2 cellular contexts compared by ENCODE assay signal in the genomic region with DNA sequence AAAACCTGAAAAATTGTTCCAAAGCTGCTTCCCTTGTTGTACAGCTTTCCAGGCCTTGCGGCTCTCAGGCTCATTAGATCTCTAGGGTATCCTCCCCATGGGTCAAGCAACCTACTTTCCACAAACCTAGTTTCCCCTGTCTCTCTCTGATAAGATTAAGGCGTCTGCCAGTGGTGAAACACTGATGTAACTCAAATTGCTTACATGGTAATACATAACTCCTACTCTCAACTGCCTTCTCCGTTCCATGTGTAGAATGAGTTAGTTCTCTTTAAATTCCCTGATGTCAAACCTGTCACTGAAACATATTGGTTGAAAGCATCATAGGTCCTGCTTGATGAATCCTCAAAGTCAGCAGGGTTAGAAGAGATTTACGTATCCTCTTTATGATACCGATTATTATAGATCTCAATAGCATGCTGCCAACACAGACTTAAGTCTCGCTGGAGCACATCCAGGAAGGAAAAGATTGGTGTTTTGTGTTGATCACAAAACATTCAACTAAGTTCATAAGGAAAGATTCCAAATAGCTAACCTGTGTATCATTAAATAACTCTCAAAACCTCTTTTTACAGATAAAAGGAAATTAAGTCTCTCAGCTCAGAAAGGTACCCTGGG.
TF ChIP-seq lines count a peak whose summit lies in the region.

No MANE protein-coding gene starts in this region.

TF ChIP-seq in HepG2, 621 proteins besides CTCF, POLR2A, EP300 and RAD21:
- 0 out of 2 replicates have a peak, but pooled peaks have one; percentile 20 for TF ChIP-seq POLR2G (IDR thresholded peaks at IDR 0.05; ENCODE audit: low read depth, low read length)
- TF ChIP-seq ZNF598 (CRISPR knock-in tag; IDR thresholded peaks at IDR 0.05; ENCODE audit: borderline replicate concordance) = no peak

TF ChIP-seq in WTC11, 78 proteins besides CTCF, POLR2A, EP300 and RAD21:
- TF ChIP-seq FOXP1 (CRISPR knock-in tag; IDR thresholded peaks at IDR 0.05; ENCODE audit: borderline replicate concordance) (no peak), NR1H2 (CRISPR knock-in tag; IDR thresholded peaks at IDR 0.05) (no peak), ZNF263 (CRISPR knock-in tag; IDR thresholded peaks at IDR 0.05; ENCODE audit: low read depth) (no peak), NFYB (CRISPR knock-in tag; conservative IDR thresholded peaks at IDR 0.05; ENCODE audit: low read depth) (no peak), ZNF121 (CRISPR knock-in tag; IDR thresholded peaks at IDR 0.05) (no peak), CREB1 (CRISPR knock-in tag; IDR thresholded peaks at IDR 0.05) (no peak), NR3C1 (CRISPR knock-in tag; conservative IDR thresholded peaks at IDR 0.05; ENCODE audit: low read depth) (no peak)
- TF ChIP-seq, protein P1, sequence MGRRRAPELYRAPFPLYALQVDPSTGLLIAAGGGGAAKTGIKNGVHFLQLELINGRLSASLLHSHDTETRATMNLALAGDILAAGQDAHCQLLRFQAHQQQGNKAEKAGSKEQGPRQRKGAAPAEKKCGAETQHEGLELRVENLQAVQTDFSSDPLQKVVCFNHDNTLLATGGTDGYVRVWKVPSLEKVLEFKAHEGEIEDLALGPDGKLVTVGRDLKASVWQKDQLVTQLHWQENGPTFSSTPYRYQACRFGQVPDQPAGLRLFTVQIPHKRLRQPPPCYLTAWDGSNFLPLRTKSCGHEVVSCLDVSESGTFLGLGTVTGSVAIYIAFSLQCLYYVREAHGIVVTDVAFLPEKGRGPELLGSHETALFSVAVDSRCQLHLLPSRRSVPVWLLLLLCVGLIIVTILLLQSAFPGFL (CRISPR knock-in tag; IDR thresholded peaks at IDR 0.05; ENCODE audit: borderline replicate concordance) = no peak
- TF ChIP-seq, protein P2, sequence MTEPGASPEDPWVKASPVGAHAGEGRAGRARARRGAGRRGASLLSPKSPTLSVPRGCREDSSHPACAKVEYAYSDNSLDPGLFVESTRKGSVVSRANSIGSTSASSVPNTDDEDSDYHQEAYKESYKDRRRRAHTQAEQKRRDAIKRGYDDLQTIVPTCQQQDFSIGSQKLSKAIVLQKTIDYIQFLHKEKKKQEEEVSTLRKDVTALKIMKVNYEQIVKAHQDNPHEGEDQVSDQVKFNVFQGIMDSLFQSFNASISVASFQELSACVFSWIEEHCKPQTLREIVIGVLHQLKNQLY (CRISPR knock-in tag; IDR thresholded peaks at IDR 0.05) = no peak
- TF ChIP-seq, protein P3, sequence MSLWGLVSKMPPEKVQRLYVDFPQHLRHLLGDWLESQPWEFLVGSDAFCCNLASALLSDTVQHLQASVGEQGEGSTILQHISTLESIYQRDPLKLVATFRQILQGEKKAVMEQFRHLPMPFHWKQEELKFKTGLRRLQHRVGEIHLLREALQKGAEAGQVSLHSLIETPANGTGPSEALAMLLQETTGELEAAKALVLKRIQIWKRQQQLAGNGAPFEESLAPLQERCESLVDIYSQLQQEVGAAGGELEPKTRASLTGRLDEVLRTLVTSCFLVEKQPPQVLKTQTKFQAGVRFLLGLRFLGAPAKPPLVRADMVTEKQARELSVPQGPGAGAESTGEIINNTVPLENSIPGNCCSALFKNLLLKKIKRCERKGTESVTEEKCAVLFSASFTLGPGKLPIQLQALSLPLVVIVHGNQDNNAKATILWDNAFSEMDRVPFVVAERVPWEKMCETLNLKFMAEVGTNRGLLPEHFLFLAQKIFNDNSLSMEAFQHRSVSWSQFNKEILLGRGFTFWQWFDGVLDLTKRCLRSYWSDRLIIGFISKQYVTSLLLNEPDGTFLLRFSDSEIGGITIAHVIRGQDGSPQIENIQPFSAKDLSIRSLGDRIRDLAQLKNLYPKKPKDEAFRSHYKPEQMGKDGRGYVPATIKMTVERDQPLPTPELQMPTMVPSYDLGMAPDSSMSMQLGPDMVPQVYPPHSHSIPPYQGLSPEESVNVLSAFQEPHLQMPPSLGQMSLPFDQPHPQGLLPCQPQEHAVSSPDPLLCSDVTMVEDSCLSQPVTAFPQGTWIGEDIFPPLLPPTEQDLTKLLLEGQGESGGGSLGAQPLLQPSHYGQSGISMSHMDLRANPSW (CRISPR knock-in tag; conservative IDR thresholded peaks at IDR 0.05; ENCODE audit: low read depth) = no peak
- TF ChIP-seq, protein P4, sequence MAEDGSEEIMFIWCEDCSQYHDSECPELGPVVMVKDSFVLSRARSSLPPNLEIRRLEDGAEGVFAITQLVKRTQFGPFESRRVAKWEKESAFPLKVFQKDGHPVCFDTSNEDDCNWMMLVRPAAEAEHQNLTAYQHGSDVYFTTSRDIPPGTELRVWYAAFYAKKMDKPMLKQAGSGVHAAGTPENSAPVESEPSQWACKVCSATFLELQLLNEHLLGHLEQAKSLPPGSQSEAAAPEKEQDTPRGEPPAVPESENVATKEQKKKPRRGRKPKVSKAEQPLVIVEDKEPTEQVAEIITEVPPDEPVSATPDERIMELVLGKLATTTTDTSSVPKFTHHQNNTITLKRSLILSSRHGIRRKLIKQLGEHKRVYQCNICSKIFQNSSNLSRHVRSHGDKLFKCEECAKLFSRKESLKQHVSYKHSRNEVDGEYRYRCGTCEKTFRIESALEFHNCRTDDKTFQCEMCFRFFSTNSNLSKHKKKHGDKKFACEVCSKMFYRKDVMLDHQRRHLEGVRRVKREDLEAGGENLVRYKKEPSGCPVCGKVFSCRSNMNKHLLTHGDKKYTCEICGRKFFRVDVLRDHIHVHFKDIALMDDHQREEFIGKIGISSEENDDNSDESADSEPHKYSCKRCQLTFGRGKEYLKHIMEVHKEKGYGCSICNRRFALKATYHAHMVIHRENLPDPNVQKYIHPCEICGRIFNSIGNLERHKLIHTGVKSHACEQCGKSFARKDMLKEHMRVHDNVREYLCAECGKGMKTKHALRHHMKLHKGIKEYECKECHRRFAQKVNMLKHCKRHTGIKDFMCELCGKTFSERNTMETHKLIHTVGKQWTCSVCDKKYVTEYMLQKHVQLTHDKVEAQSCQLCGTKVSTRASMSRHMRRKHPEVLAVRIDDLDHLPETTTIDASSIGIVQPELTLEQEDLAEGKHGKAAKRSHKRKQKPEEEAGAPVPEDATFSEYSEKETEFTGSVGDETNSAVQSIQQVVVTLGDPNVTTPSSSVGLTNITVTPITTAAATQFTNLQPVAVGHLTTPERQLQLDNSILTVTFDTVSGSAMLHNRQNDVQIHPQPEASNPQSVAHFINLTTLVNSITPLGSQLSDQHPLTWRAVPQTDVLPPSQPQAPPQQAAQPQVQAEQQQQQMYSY (CRISPR knock-in tag; IDR thresholded peaks at IDR 0.05) = no peak
- TF ChIP-seq, protein P5, sequence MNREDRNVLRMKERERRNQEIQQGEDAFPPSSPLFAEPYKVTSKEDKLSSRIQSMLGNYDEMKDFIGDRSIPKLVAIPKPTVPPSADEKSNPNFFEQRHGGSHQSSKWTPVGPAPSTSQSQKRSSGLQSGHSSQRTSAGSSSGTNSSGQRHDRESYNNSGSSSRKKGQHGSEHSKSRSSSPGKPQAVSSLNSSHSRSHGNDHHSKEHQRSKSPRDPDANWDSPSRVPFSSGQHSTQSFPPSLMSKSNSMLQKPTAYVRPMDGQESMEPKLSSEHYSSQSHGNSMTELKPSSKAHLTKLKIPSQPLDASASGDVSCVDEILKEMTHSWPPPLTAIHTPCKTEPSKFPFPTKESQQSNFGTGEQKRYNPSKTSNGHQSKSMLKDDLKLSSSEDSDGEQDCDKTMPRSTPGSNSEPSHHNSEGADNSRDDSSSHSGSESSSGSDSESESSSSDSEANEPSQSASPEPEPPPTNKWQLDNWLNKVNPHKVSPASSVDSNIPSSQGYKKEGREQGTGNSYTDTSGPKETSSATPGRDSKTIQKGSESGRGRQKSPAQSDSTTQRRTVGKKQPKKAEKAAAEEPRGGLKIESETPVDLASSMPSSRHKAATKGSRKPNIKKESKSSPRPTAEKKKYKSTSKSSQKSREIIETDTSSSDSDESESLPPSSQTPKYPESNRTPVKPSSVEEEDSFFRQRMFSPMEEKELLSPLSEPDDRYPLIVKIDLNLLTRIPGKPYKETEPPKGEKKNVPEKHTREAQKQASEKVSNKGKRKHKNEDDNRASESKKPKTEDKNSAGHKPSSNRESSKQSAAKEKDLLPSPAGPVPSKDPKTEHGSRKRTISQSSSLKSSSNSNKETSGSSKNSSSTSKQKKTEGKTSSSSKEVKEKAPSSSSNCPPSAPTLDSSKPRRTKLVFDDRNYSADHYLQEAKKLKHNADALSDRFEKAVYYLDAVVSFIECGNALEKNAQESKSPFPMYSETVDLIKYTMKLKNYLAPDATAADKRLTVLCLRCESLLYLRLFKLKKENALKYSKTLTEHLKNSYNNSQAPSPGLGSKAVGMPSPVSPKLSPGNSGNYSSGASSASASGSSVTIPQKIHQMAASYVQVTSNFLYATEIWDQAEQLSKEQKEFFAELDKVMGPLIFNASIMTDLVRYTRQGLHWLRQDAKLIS (CRISPR knock-in tag; IDR thresholded peaks at IDR 0.05; ENCODE audit: borderline replicate concordance) = no peak
